Comparison of ENCODE assay signal across 2 cellular contexts in genomic region chr18:43735570-43735969, GRCh38.
TF ChIP-seq lines count a peak whose summit lies in the region.

No MANE protein-coding gene starts in this region.

TF ChIP-seq in HepG2, 621 proteins besides CTCF, POLR2A, EP300 and RAD21 (continues in another document):
- TF ChIP-seq, protein P1, sequence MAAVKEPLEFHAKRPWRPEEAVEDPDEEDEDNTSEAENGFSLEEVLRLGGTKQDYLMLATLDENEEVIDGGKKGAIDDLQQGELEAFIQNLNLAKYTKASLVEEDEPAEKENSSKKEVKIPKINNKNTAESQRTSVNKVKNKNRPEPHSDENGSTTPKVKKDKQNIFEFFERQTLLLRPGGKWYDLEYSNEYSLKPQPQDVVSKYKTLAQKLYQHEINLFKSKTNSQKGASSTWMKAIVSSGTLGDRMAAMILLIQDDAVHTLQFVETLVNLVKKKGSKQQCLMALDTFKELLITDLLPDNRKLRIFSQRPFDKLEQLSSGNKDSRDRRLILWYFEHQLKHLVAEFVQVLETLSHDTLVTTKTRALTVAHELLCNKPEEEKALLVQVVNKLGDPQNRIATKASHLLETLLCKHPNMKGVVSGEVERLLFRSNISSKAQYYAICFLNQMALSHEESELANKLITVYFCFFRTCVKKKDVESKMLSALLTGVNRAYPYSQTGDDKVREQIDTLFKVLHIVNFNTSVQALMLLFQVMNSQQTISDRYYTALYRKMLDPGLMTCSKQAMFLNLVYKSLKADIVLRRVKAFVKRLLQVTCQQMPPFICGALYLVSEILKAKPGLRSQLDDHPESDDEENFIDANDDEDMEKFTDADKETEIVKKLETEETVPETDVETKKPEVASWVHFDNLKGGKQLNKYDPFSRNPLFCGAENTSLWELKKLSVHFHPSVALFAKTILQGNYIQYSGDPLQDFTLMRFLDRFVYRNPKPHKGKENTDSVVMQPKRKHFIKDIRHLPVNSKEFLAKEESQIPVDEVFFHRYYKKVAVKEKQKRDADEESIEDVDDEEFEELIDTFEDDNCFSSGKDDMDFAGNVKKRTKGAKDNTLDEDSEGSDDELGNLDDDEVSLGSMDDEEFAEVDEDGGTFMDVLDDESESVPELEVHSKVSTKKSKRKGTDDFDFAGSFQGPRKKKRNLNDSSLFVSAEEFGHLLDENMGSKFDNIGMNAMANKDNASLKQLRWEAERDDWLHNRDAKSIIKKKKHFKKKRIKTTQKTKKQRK (IDR thresholded peaks at IDR 0.05; ENCODE audit: low read length), result no peak
- TF ChIP-seq ATF7 (IDR thresholded peaks at IDR 0.05) (peak; percentile 87), ATF7 (CRISPR knock-in tag; IDR thresholded peaks at IDR 0.05) (no peak), CAMTA2 (CRISPR knock-in tag; IDR thresholded peaks at IDR 0.05; ENCODE audit: borderline replicate concordance) (no peak), KLF15 (CRISPR knock-in tag; IDR thresholded peaks at IDR 0.05; ENCODE audit: borderline replicate concordance) (no peak), LRRFIP1 (CRISPR knock-in tag; conservative IDR thresholded peaks at IDR 0.05) (no peak), TOPORS (CRISPR knock-in tag; IDR thresholded peaks at IDR 0.05) (no peak), MAZ (IDR thresholded peaks at IDR 0.05; ENCODE audit: borderline replicate concordance, low read depth, low read length) (no peak), MAZ (CRISPR knock-in tag; IDR thresholded peaks at IDR 0.05; ENCODE audit: low read depth) (no peak), CREB3 (CRISPR knock-in tag; IDR thresholded peaks at IDR 0.05) (no peak)
- TF ChIP-seq, protein P2, sequence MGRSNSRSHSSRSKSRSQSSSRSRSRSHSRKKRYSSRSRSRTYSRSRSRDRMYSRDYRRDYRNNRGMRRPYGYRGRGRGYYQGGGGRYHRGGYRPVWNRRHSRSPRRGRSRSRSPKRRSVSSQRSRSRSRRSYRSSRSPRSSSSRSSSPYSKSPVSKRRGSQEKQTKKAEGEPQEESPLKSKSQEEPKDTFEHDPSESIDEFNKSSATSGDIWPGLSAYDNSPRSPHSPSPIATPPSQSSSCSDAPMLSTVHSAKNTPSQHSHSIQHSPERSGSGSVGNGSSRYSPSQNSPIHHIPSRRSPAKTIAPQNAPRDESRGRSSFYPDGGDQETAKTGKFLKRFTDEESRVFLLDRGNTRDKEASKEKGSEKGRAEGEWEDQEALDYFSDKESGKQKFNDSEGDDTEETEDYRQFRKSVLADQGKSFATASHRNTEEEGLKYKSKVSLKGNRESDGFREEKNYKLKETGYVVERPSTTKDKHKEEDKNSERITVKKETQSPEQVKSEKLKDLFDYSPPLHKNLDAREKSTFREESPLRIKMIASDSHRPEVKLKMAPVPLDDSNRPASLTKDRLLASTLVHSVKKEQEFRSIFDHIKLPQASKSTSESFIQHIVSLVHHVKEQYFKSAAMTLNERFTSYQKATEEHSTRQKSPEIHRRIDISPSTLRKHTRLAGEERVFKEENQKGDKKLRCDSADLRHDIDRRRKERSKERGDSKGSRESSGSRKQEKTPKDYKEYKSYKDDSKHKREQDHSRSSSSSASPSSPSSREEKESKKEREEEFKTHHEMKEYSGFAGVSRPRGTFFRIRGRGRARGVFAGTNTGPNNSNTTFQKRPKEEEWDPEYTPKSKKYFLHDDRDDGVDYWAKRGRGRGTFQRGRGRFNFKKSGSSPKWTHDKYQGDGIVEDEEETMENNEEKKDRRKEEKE (IDR thresholded peaks at IDR 0.05), result no peak
- TF ChIP-seq, protein P3, sequence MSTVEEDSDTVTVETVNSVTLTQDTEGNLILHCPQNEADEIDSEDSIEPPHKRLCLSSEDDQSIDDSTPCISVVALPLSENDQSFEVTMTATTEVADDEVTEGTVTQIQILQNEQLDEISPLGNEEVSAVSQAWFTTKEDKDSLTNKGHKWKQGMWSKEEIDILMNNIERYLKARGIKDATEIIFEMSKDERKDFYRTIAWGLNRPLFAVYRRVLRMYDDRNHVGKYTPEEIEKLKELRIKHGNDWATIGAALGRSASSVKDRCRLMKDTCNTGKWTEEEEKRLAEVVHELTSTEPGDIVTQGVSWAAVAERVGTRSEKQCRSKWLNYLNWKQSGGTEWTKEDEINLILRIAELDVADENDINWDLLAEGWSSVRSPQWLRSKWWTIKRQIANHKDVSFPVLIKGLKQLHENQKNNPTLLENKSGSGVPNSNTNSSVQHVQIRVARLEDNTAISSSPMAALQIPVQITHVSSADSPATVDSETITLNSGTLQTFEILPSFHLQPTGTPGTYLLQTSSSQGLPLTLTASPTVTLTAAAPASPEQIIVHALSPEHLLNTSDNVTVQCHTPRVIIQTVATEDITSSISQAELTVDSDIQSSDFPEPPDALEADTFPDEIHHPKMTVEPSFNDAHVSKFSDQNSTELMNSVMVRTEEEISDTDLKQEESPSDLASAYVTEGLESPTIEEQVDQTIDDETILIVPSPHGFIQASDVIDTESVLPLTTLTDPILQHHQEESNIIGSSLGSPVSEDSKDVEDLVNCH (CRISPR knock-in tag; IDR thresholded peaks at IDR 0.05), result no peak

TF ChIP-seq in H1, 55 proteins besides CTCF, POLR2A, EP300 and RAD21:
- TF ChIP-seq HDAC2 (IDR thresholded peaks at IDR 0.05; ENCODE audit: borderline replicate concordance in 1 of 2, low read depth in 2 of 2, low read length in 2 of 2), result no peak
- peak; percentile 56; the same call in 1 of the 2 replicates for TF ChIP-seq SRF (IDR thresholded peaks at IDR 0.05; ENCODE audit: low read depth, low read length)
